25 cellular contexts compared by ENCODE assay signal in genomic region chr2:114784046-114784445, GRCh38.
"Had no signal": no experiment of that assay in that cellular context is flagged by ENCODE, and none has a peak within 500 bp of the region (broad histone marks: within the 10 kb centered on the region; RNA-seq: fewer than 3 reads in every experiment).

No MANE protein-coding gene starts in this region.

- ATAC-seq: natural killer cell treated with Interleukin-12 subunit alpha and Interleukin-12 subunit beta and Interleukin-15 and Interleukin-18, amount 100 ng/mL, for 72 hours; psoas muscle; right cardiac atrium; right lobe of liver; stimulated activated effector memory CD8-positive, alpha-beta T cell treated with anti-CD3 and anti-CD28 coated beads, Interleukin-12 subunit alpha, Interleukin-12 subunit beta, amount 100 ng/mL, for 72 hours; stimulated activated naive B cell treated with anti-CD40 and anti-IgM and Interleukin-4, amounts not matched to agents 10 μg/mL and 1 μg/mL and 100 μg/mL, for 72 hours had no signal

- H3K27ac ChIP-seq: neutrophil, parathyroid adenoma, psoas muscle, right lobe of liver, sigmoid colon, stomach, thoracic aorta, thyroid gland, tibial nerve, upper lobe of left lung, vagina had no signal

- H3K27me3 ChIP-seq: neutrophil, right lobe of liver, sigmoid colon, stomach, thyroid gland, tibial nerve, upper lobe of left lung, vagina had no signal

- H3K9me3 ChIP-seq: neutrophil, psoas muscle, right lobe of liver, sigmoid colon, stomach, thoracic aorta, thyroid gland, tibial nerve, upper lobe of left lung, vagina had no signal

- DNase-seq: nephron progenitor cell; nucleus accumbens; posterior cingulate gyrus; psoas muscle; right cardiac atrium; right lobe of liver; sigmoid colon; small intestine; stimulated activated CD4-positive, alpha-beta T cell treated with anti-CD3 and anti-CD28 coated beads, Interleukin-15, amount 100 ng/mL, for 24 hours; stimulated activated CD4-positive, alpha-beta T cell treated with anti-CD3 and anti-CD28 coated beads, Interleukin-2, amount 100 ng/mL, for 24 hours; stimulated activated CD4-positive, alpha-beta T cell treated with anti-CD3 and anti-CD28 coated beads, Interleukin-2, amount 100 ng/mL, for 48 hours; stimulated activated CD4-positive, alpha-beta T cell treated with anti-CD3 and anti-CD28 coated beads, Interleukin-4, amount 100 ng/mL, for 24 hours; stimulated activated naive B cell treated with anti-CD40 and anti-IgM and Interleukin-4, amounts not matched to agents 10 μg/mL and 1 μg/mL and 100 μg/mL, for 72 hours; stimulated activated naive CD4-positive, alpha-beta T cell treated with Interleukin-2 at 50 U/mL for 16 hours; stomach; thyroid gland; trophoblast cell; upper lobe of left lung had no signal

- H3K4me3 ChIP-seq: psoas muscle, right lobe of liver, sigmoid colon, stomach, thoracic aorta, thyroid gland, tibial nerve, upper lobe of left lung, vagina had no signal

- H3K9ac ChIP-seq: parathyroid adenoma had no signal

- H3K36me3 ChIP-seq: neutrophil, right lobe of liver, sigmoid colon, stomach, thoracic aorta, thyroid gland, tibial nerve, upper lobe of left lung, vagina had no signal

- H3K79me2 ChIP-seq: parathyroid adenoma had no signal

- H3K4me1 ChIP-seq: parathyroid adenoma, psoas muscle, right lobe of liver, sigmoid colon, stomach, thyroid gland, upper lobe of left lung, vagina had no signal
